21 cellular contexts compared by ENCODE assay signal in genomic region chr18:32278148-32278799, GRCh38.
DNase-seq lines count a peak whose midpoint lies in the region; ATAC-seq and TF ChIP-seq lines count a peak whose summit lies in the region.
"Had no signal": no experiment of that assay in that cellular context is flagged by ENCODE, and none has a peak within 500 bp of the region (broad histone marks: within the 10 kb centered on the region; RNA-seq: fewer than 3 reads in every experiment).

No MANE protein-coding gene starts in this region.

- no peak for TF ChIP-seq POLR2A in transverse colon (IDR thresholded peaks at IDR 0.05)
- no peak for TF ChIP-seq POLR2A in adrenal gland (IDR thresholded peaks at IDR 0.05)

- H3K9me3 Mint-ChIP-seq in stimulated activated naive B cell treated with anti-CD40 and anti-IgM and Interleukin-4, amounts not matched to agents 10 μg/mL and 1 μg/mL and 100 μg/mL, for 72 hours = no peaks in the 10 kb centered on the region
- peaks cover 7% of the 10 kb centered on the region for H3K9me3 Mint-ChIP-seq in endodermal cell
- H3K9me3 Mint-ChIP-seq: IgD-negative memory B cell had no signal

- H3K4me1 ChIP-seq in hepatocyte (ENCODE audit: insufficient read depth) (peaks cover 13% of the 10 kb centered on the region), mucosa of descending colon (ENCODE audit: low read depth) (peaks cover 24% of the 10 kb centered on the region), trophoblast cell (ENCODE audit: control insufficient read depth in 1 of 2, insufficient read depth in 2 of 2, low read length in 2 of 2) (no peaks in the 10 kb centered on the region), transverse colon (peaks cover 10 to 66% (median 31%) of the 10 kb centered on the region in 4 donors), endodermal cell (ENCODE audit: control insufficient read depth, insufficient read depth, low read length) (no peaks in the 10 kb centered on the region), adrenal gland (replicated peaks in 1 of 2) (peaks cover 0 to 12% of the 10 kb centered on the region in 2 donors)

- H3K27ac Mint-ChIP-seq in stimulated activated naive B cell treated with anti-CD40 and anti-IgM and Interleukin-4, amounts not matched to agents 10 μg/mL and 1 μg/mL and 100 μg/mL, for 72 hours = no peak overlapping the region
- no peak overlapping the region for H3K27ac Mint-ChIP-seq in endodermal cell
- H3K27ac Mint-ChIP-seq: CD14-positive monocyte, H9, IgD-negative memory B cell had no signal

- H3K4me2 ChIP-seq in hepatocyte (peak overlapping the region; percentile 27), trophoblast cell (ENCODE audit: low read length) (no peak overlapping the region)
- H3K4me2 ChIP-seq: PC-9 had no signal

- no peak overlapping the region for H4K8ac ChIP-seq in trophoblast cell (ENCODE audit: low read depth, low read length)

- no peaks in the 10 kb centered on the region for H3K36me3 Mint-ChIP-seq in stimulated activated naive B cell treated with anti-CD40 and anti-IgM and Interleukin-4, amounts not matched to agents 10 μg/mL and 1 μg/mL and 100 μg/mL, for 72 hours
- peaks cover 11% of the 10 kb centered on the region for H3K36me3 Mint-ChIP-seq in endodermal cell (ENCODE audit: low read depth)
- H3K36me3 Mint-ChIP-seq: CD14-positive monocyte, IgD-negative memory B cell had no signal

- H3K27me3 ChIP-seq in hepatocyte (no peaks in the 10 kb centered on the region), trophoblast cell (ENCODE audit: insufficient read depth, low read length) (no peaks in the 10 kb centered on the region), transverse colon (no peaks in the 10 kb centered on the region), endodermal cell (ENCODE audit: control insufficient read depth, insufficient read depth, low read length, poor library complexity, severe bottlenecking) (no peaks in the 10 kb centered on the region), adrenal gland (no peaks in the 10 kb centered on the region)

- no peak for TF ChIP-seq EP300 in transverse colon (IDR thresholded peaks at IDR 0.05; ENCODE audit: low read depth)

- no peak overlapping the region for H3K4ac ChIP-seq in trophoblast cell (ENCODE audit: low read depth, low read length)

- intact Hi-C loops in mucosa of descending colon (cut with DNase I, micrococcal nuclease) (loop anchor here in 1 of 2 donors (10.0 kb wide), 1 partner anchor 277 kb away; no protein-coding TSS in a partner anchor), transverse colon (cut with DNase I; ENCODE audit: low total_unique reads) (no loop called here), adrenal gland (cut with DNase I) (no loop called here)

- DNase-seq in hepatocyte (ENCODE audit: low spot score) (no peak), mucosa of descending colon (peak in 1 of 3 donors; percentile 66), trophoblast cell (no peak), transverse colon (peak; percentile 38), HUDEP-2 (lab: John Stamatoyannopoulos, UW; ENCODE audit: unreplicated experiment in 76 of 76) (no peak), endodermal cell (no peak), adrenal gland (no peak)
- DNase-seq in stimulated activated naive B cell treated with anti-CD40 and anti-IgM and Interleukin-4, amounts not matched to agents 10 μg/mL and 1 μg/mL and 100 μg/mL, for 72 hours = no peak
- DNase-seq: DND-41, H9, Karpas-422, NCI-H1048, NCI-H1436 treated with DMSO at 0.1 percent for 48 hours, NCI-H345, NCI-H524 treated with DMSO at 0.1 percent for 48 hours, PC-9, SIG-M5 had no signal

- no peak overlapping the region for H3K4me3 Mint-ChIP-seq in stimulated activated naive B cell treated with anti-CD40 and anti-IgM and Interleukin-4, amounts not matched to agents 10 μg/mL and 1 μg/mL and 100 μg/mL, for 72 hours
- no peak overlapping the region for H3K4me3 Mint-ChIP-seq in endodermal cell
- H3K4me3 Mint-ChIP-seq: CD14-positive monocyte, H9 had no signal

- no peaks in the 10 kb centered on the region for H3K79me1 ChIP-seq in trophoblast cell (ENCODE audit: low read length)

- no peaks in the 10 kb centered on the region for H3K9me3 ChIP-seq in hepatocyte (ENCODE audit: low read depth)
- no peaks in the 10 kb centered on the region for H3K9me3 ChIP-seq in mucosa of descending colon
- no peaks in the 10 kb centered on the region for H3K9me3 ChIP-seq in trophoblast cell (ENCODE audit: insufficient read depth, low read depth, low read length)
- no peaks in the 10 kb centered on the region for H3K9me3 ChIP-seq in transverse colon
- no peaks in the 10 kb centered on the region for H3K9me3 ChIP-seq in endodermal cell (ENCODE audit: control insufficient read depth, low read length)
- no peaks in the 10 kb centered on the region for H3K9me3 ChIP-seq in adrenal gland (replicated peaks in 1 of 3)

- no peak overlapping the region for H2BK120ac ChIP-seq in trophoblast cell (ENCODE audit: insufficient read depth, low read length, poor library complexity)

- TF ChIP-seq CTCF in hepatocyte (IDR thresholded peaks at IDR 0.05; ENCODE audit: poor library complexity) = no peak
- TF ChIP-seq CTCF in mucosa of descending colon (IDR thresholded peaks at IDR 0.05) = no peak
- no peak for TF ChIP-seq CTCF in transverse colon (IDR thresholded peaks at IDR 0.05)
- TF ChIP-seq CTCF in endodermal cell (conservative IDR thresholded peaks at IDR 0.05) = no peak
- TF ChIP-seq CTCF in adrenal gland (IDR thresholded peaks at IDR 0.05) = no peak

- no peaks in the 10 kb centered on the region for H3K9me2 ChIP-seq in hepatocyte (replicated peaks; ENCODE audit: insufficient read depth)

- in situ Hi-C loops in transverse colon (cut with MboI; ENCODE audit: low pct_ligation_motif_present in 1 of 4, low pct_unique_long_range_greater_than_20kb in 1 of 4, low sequenced_read_pairs in 3 of 4) = loop anchor here in 3 of 4 donors (10.0 to 25.0 kb wide), 3 partner anchors 184 to 277 kb away; partner anchors contain the start of gene GAREM1 (in 2 of the 3)

- no peak overlapping the region for H3K18ac ChIP-seq in trophoblast cell (ENCODE audit: low read length)

- no peaks in the 10 kb centered on the region for H3K36me3 ChIP-seq in hepatocyte (replicated peaks; ENCODE audit: insufficient read depth, low read depth)
- H3K36me3 ChIP-seq in mucosa of descending colon (ENCODE audit: low read depth) = no peaks in the 10 kb centered on the region
- H3K36me3 ChIP-seq in trophoblast cell (ENCODE audit: control insufficient read depth in 1 of 2, insufficient read depth in 2 of 2, low read length in 2 of 2) = no peaks in the 10 kb centered on the region
- H3K36me3 ChIP-seq in transverse colon = no peaks in the 10 kb centered on the region
- H3K36me3 ChIP-seq in endodermal cell (ENCODE audit: control insufficient read depth, insufficient read depth, low read length) = no peaks in the 10 kb centered on the region
- H3K36me3 ChIP-seq in adrenal gland (replicated peaks in 1 of 2) = no peaks in the 10 kb centered on the region

- no peak overlapping the region for H2AK5ac ChIP-seq in trophoblast cell (ENCODE audit: low read length)

- no peak overlapping the region for H3K14ac ChIP-seq in trophoblast cell (ENCODE audit: low read length)

- peaks cover 5 to 6% of the 10 kb centered on the region in 2 donors for H3K27me3 Mint-ChIP-seq in stimulated activated naive B cell treated with anti-CD40 and anti-IgM and Interleukin-4, amounts not matched to agents 10 μg/mL and 1 μg/mL and 100 μg/mL, for 72 hours
- no peaks in the 10 kb centered on the region for H3K27me3 Mint-ChIP-seq in endodermal cell (ENCODE audit: insufficient read depth)
- H3K27me3 Mint-ChIP-seq: IgD-negative memory B cell had no signal

- H3K27ac ChIP-seq in hepatocyte (peak overlapping the region; percentile 39), trophoblast cell (ENCODE audit: low read depth, low read length) (no peak overlapping the region), transverse colon (peak overlapping the region; percentile 16 to 68 (median 64)), endodermal cell (ENCODE audit: low read depth, low read length) (no peak overlapping the region), adrenal gland (peak overlapping the region in 1 of 5 donors; percentile 6)
- H3K27ac ChIP-seq: HL-60, PC-9, RWPE1 had no signal

- no peak overlapping the region for H3K23ac ChIP-seq in trophoblast cell (ENCODE audit: low read length)

- H2AFZ ChIP-seq in hepatocyte (no peak overlapping the region), trophoblast cell (ENCODE audit: insufficient read depth, low read length, poor library complexity) (no peak overlapping the region)
- H2AFZ ChIP-seq: PC-9 had no signal

- no peaks in the 10 kb centered on the region for H3K4me1 Mint-ChIP-seq in stimulated activated naive B cell treated with anti-CD40 and anti-IgM and Interleukin-4, amounts not matched to agents 10 μg/mL and 1 μg/mL and 100 μg/mL, for 72 hours
- H3K4me1 Mint-ChIP-seq in endodermal cell = peaks cover 3% of the 10 kb centered on the region
- H3K4me1 Mint-ChIP-seq: CD14-positive monocyte, IgD-negative memory B cell had no signal

- H4K20me1 ChIP-seq in hepatocyte (ENCODE audit: insufficient read depth, poor library complexity, severe bottlenecking) = no peaks in the 10 kb centered on the region

- H2BK5ac ChIP-seq in trophoblast cell (ENCODE audit: low read depth, low read length, poor library complexity) = no peak overlapping the region

- no peaks in the 10 kb centered on the region for H3K79me2 ChIP-seq in hepatocyte
- no peaks in the 10 kb centered on the region for H3K79me2 ChIP-seq in trophoblast cell (ENCODE audit: control insufficient read depth, insufficient read depth, low read length, poor library complexity)

- peak overlapping the region; percentile 49 for H3K9ac ChIP-seq in trophoblast cell (ENCODE audit: low read length)
- H3K9ac ChIP-seq in endodermal cell (ENCODE audit: extremely low read depth, low read length, poor library complexity, severe bottlenecking) = no peak overlapping the region

- no peak overlapping the region for H4K12ac ChIP-seq in trophoblast cell (ENCODE audit: low read depth, low read length)

- no peak overlapping the region for H3K4me3 ChIP-seq in hepatocyte
- no peak overlapping the region for H3K4me3 ChIP-seq in mucosa of descending colon
- H3K4me3 ChIP-seq in trophoblast cell (ENCODE audit: low read depth, low read length) = no peak overlapping the region
- no peak overlapping the region for H3K4me3 ChIP-seq in transverse colon
- H3K4me3 ChIP-seq in endodermal cell (ENCODE audit: low read length) = no peak overlapping the region
- no peak overlapping the region for H3K4me3 ChIP-seq in adrenal gland
- H3K4me3 ChIP-seq: PC-9 had no signal

- ATAC-seq in mucosa of descending colon = peak; percentile 67
- ATAC-seq in stimulated activated naive B cell treated with anti-CD40 and anti-IgM and Interleukin-4, amounts not matched to agents 10 μg/mL and 1 μg/mL and 100 μg/mL, for 72 hours (replicated peaks) = no peak

- no peak overlapping the region for H4K91ac ChIP-seq in trophoblast cell (ENCODE audit: low read depth, low read length)

- no peak overlapping the region for H2BK12ac ChIP-seq in trophoblast cell (ENCODE audit: low read length)

- WGBS in hepatocyte (ENCODE audit: low lambda C conversion rate, missing lambda C conversion rate) = 56% methylated on average over 4 of the region's 4 CpGs
- WGBS in trophoblast cell (ENCODE audit: extremely low coverage, insufficient coverage, insufficient read length) = no CpG with 5 or more reads among the region's 4 CpGs
- 45 to 55% methylated on average over 3 to 4 of the region's 4 CpGs for WGBS in transverse colon (ENCODE audit: low coverage in 1 of 2), 2 donors
- WGBS in endodermal cell (ENCODE audit: insufficient coverage in 1 of 2, insufficient read length in 1 of 2), 2 experiments = 100% methylated on average over 1 to 3 of the region's 4 CpGs
- WGBS in adrenal gland, 4 donors = 64 to 74% (median 67%) methylated on average over 4 of the region's 4 CpGs

Comparison
In these comparisons a context has a peak if more than half of its experiments do, and no peak if none do; other contexts are left out.
1. H3K27ac ChIP-seq: peak in hepatocyte (single experiment) and transverse colon (4 of 4); none in trophoblast cell (single experiment) and endodermal cell (single experiment).